ENCODE assay signal across 1 cellular context in the genomic region with DNA sequence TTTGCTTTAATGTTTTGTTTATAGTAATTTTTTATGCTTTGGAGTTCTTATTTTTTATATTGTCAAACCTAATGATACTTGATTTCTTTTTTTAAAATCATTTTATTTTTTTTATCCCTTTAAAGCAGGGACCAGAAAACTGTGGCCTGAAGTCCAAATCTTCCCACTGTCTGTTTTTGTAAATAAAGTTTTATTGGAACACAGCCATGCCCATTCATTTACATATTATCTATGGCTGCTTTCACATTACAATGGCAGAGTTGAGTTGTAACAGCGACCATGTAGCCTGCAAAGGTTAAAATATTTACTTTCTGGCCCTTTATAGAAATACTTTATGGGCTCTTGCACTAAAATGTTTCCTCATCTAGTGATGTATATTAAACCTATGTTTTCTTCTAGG.
TF ChIP-seq lines count a peak whose summit lies in the region.

No MANE protein-coding gene starts in this region.

TF ChIP-seq in K562, 482 proteins besides CTCF, POLR2A, EP300 and RAD21:
- no peak for TF ChIP-seq FUS (optimal IDR thresholded peaks at IDR 0.05; ENCODE audit: low read depth, low read length)
- TF ChIP-seq, protein P1, sequence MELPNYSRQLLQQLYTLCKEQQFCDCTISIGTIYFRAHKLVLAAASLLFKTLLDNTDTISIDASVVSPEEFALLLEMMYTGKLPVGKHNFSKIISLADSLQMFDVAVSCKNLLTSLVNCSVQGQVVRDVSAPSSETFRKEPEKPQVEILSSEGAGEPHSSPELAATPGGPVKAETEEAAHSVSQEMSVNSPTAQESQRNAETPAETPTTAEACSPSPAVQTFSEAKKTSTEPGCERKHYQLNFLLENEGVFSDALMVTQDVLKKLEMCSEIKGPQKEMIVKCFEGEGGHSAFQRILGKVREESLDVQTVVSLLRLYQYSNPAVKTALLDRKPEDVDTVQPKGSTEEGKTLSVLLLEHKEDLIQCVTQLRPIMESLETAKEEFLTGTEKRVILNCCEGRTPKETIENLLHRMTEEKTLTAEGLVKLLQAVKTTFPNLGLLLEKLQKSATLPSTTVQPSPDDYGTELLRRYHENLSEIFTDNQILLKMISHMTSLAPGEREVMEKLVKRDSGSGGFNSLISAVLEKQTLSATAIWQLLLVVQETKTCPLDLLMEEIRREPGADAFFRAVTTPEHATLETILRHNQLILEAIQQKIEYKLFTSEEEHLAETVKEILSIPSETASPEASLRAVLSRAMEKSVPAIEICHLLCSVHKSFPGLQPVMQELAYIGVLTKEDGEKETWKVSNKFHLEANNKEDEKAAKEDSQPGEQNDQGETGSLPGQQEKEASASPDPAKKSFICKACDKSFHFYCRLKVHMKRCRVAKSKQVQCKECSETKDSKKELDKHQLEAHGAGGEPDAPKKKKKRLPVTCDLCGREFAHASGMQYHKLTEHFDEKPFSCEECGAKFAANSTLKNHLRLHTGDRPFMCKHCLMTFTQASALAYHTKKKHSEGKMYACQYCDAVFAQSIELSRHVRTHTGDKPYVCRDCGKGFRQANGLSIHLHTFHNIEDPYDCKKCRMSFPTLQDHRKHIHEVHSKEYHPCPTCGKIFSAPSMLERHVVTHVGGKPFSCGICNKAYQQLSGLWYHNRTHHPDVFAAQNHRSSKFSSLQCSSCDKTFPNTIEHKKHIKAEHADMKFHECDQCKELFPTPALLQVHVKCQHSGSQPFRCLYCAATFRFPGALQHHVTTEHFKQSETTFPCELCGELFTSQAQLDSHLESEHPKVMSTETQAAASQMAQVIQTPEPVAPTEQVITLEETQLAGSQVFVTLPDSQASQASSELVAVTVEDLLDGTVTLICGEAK (IDR thresholded peaks at IDR 0.05) = peak; percentile 97
- TF ChIP-seq, protein P1 (CRISPR knock-in tag; IDR thresholded peaks at IDR 0.05) = peak; percentile 95
